1 cellular context compared by ENCODE assay signal in the genomic region with DNA sequence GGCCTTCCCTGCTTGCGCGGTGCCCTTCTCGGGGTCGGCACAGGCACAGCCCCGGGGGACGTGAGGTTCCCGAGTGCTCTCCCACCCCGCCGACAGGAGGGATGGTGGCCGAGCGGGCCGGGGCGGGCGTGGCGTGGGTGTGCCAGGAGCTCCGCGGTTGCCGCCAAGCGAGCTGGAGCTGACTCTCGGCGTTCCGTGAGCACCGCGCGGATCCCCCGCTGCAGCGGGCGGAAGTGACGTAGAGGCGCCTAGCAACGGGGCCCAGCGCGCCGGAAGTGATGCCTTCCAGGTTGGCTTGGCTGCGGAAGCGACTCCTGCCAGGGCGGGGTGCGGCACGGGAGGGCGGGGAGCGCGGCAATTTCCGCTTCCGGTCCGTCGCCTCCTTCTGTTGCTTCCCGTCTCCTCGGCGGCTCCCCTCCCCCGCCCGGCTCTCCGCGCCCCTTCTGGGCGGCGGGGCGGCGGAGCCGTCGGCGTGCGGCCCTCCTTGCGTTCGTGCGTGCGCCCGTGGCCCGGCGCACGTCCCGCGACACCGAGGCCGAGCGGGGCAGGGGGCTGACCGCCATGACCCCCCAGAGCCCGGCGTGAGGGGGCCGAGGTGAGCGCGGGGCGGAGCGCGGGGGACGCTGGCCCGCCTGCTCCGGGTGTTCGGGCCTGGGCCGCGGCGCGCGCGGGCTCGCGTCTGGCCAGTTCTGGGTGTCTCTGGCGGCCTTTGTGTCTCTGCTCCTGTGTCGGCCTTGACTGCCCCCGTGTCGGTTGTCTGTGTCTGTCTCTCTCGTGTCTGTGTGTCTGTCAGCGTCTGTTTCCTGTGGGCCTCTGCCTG.
A peak's percentile ranks its signal among the peaks of the same experiment; 100 is the strongest.
TF ChIP-seq lines count a peak whose summit lies in the region.

A gene (plus strand): TSS at position 386 of the 820 bp plus-strand sequence. CDS start 3,402 bp downstream, outside the sequence.

TF ChIP-seq in HepG2, 621 proteins besides CTCF, POLR2A, EP300 and RAD21 (continued from another document and continues in another):
- TF ChIP-seq, protein P1, sequence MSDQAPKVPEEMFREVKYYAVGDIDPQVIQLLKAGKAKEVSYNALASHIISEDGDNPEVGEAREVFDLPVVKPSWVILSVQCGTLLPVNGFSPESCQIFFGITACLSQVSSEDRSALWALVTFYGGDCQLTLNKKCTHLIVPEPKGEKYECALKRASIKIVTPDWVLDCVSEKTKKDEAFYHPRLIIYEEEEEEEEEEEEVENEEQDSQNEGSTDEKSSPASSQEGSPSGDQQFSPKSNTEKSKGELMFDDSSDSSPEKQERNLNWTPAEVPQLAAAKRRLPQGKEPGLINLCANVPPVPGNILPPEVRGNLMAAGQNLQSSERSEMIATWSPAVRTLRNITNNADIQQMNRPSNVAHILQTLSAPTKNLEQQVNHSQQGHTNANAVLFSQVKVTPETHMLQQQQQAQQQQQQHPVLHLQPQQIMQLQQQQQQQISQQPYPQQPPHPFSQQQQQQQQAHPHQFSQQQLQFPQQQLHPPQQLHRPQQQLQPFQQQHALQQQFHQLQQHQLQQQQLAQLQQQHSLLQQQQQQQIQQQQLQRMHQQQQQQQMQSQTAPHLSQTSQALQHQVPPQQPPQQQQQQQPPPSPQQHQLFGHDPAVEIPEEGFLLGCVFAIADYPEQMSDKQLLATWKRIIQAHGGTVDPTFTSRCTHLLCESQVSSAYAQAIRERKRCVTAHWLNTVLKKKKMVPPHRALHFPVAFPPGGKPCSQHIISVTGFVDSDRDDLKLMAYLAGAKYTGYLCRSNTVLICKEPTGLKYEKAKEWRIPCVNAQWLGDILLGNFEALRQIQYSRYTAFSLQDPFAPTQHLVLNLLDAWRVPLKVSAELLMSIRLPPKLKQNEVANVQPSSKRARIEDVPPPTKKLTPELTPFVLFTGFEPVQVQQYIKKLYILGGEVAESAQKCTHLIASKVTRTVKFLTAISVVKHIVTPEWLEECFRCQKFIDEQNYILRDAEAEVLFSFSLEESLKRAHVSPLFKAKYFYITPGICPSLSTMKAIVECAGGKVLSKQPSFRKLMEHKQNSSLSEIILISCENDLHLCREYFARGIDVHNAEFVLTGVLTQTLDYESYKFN (CRISPR knock-in tag; conservative IDR thresholded peaks at IDR 0.05) = peak; percentile 53; the same call in 1 of the 2 replicates
- TF ChIP-seq PCBP1 (IDR thresholded peaks at IDR 0.05; ENCODE audit: borderline replicate concordance, low read depth, low read length) (no peak), KMT2B (CRISPR knock-in tag; IDR thresholded peaks at IDR 0.05) (peak; percentile 63; the same call in 1 of the 2 replicates), MATR3 (CRISPR knock-in tag; IDR thresholded peaks at IDR 0.05) (no peak), NR2C2 (CRISPR knock-in tag; IDR thresholded peaks at IDR 0.05; ENCODE audit: borderline replicate concordance) (peak; percentile 96), PHF20 (CRISPR knock-in tag; IDR thresholded peaks at IDR 0.05) (peak; percentile 94), BRD4 (CRISPR knock-in tag; IDR thresholded peaks at IDR 0.05) (peak; percentile 58; the same call in 1 of the 2 replicates), ZNF329 (CRISPR knock-in tag; IDR thresholded peaks at IDR 0.05; ENCODE audit: low read depth) (no peak), CREM (IDR thresholded peaks at IDR 0.05) (peak; percentile 92), CREM (CRISPR knock-in tag; IDR thresholded peaks at IDR 0.05) (peak; percentile 60; the same call in 1 of the 2 replicates), ZNF558 (CRISPR knock-in tag; IDR thresholded peaks at IDR 0.05; ENCODE audit: borderline replicate concordance) (peak; percentile 38; the same call in 1 of the 2 replicates), RCOR2 (CRISPR knock-in tag; IDR thresholded peaks at IDR 0.05) (no peak), MIER3 (CRISPR knock-in tag; IDR thresholded peaks at IDR 0.05; ENCODE audit: borderline replicate concordance) (peak; percentile 46; the same call in 1 of the 2 replicates), SMYD3 (CRISPR knock-in tag; IDR thresholded peaks at IDR 0.05) (no peak), MXD4 (CRISPR knock-in tag; IDR thresholded peaks at IDR 0.05) (peak; percentile 72; the same call in 1 of the 2 replicates), KLF16 (CRISPR knock-in tag; IDR thresholded peaks at IDR 0.05) (peak in 1 of 2 experiments; percentile 65; a peak in 1 of 4 replicates), ZNF331 (CRISPR knock-in tag; IDR thresholded peaks at IDR 0.05) (peak; percentile 63), BCL6 (CRISPR knock-in tag; IDR thresholded peaks at IDR 0.05) (no peak), ZNF674 (CRISPR knock-in tag; IDR thresholded peaks at IDR 0.05; ENCODE audit: low read depth) (no peak), ZNF788 (CRISPR knock-in tag; IDR thresholded peaks at IDR 0.05; ENCODE audit: borderline replicate concordance) (no peak; the same call in 1 of the 2 replicates), AGO1 (IDR thresholded peaks at IDR 0.05; ENCODE audit: low read depth, low read length, poor library complexity, severe bottlenecking) (peak; percentile 98), SAP130 (CRISPR knock-in tag; IDR thresholded peaks at IDR 0.05; ENCODE audit: low read depth) (peak; percentile 94), ARNT2 (CRISPR knock-in tag; IDR thresholded peaks at IDR 0.05; ENCODE audit: low read depth) (0 out of 2 replicates have a peak, but pooled peaks have one; percentile 35), PHF8 (CRISPR knock-in tag; IDR thresholded peaks at IDR 0.05) (peak; percentile 72), PITX1 (CRISPR knock-in tag; IDR thresholded peaks at IDR 0.05) (peak; percentile 31; the same call in 1 of the 2 replicates), ZSCAN30 (CRISPR knock-in tag; IDR thresholded peaks at IDR 0.05) (no peak), RARA (CRISPR knock-in tag; IDR thresholded peaks at IDR 0.05) (peak; percentile 4; the same call in 1 of the 2 replicates), KLF13 (CRISPR knock-in tag; IDR thresholded peaks at IDR 0.05) (no peak), HMG20B (CRISPR knock-in tag; conservative IDR thresholded peaks at IDR 0.05) (no peak), ETV6 (CRISPR knock-in tag; conservative IDR thresholded peaks at IDR 0.05) (peak; percentile 76), STAG1 (CRISPR knock-in tag; IDR thresholded peaks at IDR 0.05) (no peak), ZNF441 (CRISPR knock-in tag; IDR thresholded peaks at IDR 0.05; ENCODE audit: borderline replicate concordance) (no peak), TAF15 (IDR thresholded peaks at IDR 0.05; ENCODE audit: low read depth, low read length, poor library complexity, severe bottlenecking) (peak; percentile 28), ISL2 (CRISPR knock-in tag; IDR thresholded peaks at IDR 0.05) (0 out of 2 replicates have a peak, but pooled peaks have one; percentile 33)
- TF ChIP-seq, protein P2, sequence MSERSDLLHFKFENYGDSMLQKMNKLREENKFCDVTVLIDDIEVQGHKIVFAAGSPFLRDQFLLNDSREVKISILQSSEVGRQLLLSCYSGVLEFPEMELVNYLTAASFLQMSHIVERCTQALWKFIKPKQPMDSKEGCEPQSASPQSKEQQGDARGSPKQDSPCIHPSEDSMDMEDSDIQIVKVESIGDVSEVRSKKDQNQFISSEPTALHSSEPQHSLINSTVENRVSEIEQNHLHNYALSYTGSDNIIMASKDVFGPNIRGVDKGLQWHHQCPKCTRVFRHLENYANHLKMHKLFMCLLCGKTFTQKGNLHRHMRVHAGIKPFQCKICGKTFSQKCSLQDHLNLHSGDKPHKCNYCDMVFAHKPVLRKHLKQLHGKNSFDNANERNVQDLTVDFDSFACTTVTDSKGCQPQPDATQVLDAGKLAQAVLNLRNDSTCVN (CRISPR knock-in tag; IDR thresholded peaks at IDR 0.05; ENCODE audit: borderline replicate concordance) = 0 out of 2 replicates have a peak, but pooled peaks have one; percentile 54
- TF ChIP-seq, protein P3, sequence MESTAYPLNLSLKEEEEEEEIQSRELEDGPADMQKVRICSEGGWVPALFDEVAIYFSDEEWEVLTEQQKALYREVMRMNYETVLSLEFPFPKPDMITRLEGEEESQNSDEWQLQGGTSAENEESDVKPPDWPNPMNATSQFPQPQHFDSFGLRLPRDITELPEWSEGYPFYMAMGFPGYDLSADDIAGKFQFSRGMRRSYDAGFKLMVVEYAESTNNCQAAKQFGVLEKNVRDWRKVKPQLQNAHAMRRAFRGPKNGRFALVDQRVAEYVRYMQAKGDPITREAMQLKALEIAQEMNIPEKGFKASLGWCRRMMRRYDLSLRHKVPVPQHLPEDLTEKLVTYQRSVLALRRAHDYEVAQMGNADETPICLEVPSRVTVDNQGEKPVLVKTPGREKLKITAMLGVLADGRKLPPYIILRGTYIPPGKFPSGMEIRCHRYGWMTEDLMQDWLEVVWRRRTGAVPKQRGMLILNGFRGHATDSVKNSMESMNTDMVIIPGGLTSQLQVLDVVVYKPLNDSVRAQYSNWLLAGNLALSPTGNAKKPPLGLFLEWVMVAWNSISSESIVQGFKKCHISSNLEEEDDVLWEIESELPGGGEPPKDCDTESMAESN (CRISPR knock-in tag; conservative IDR thresholded peaks at IDR 0.05) = no peak
- TF ChIP-seq, protein P4, sequence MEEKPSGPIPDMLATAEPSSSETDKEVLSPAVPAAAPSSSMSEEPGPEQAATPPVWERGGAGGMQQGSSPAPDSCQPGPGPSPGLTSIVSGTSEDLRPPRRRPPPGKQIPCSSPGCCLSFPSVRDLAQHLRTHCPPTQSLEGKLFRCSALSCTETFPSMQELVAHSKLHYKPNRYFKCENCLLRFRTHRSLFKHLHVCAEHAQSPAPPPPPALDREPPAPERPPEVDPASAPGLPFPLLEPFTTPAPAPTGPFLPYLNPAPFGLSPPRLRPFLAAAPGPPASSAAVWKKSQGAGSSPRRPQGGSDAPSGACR (CRISPR knock-in tag; IDR thresholded peaks at IDR 0.05) = peak; percentile 54; the same call in 1 of the 2 replicates
- TF ChIP-seq, protein P5, sequence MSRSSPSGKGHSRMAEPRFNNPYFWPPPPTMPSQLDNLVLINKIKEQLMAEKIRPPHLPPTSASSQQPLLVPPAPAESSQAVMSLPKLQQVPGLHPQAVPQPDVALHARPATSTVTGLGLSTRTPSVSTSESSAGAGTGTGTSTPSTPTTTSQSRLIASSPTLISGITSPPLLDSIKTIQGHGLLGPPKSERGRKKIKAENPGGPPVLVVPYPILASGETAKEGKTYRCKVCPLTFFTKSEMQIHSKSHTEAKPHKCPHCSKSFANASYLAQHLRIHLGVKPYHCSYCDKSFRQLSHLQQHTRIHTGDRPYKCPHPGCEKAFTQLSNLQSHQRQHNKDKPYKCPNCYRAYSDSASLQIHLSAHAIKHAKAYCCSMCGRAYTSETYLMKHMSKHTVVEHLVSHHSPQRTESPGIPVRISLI (CRISPR knock-in tag; IDR thresholded peaks at IDR 0.05; ENCODE audit: borderline replicate concordance) = peak; percentile 14; the same call in 1 of the 2 replicates
- TF ChIP-seq, protein P6, sequence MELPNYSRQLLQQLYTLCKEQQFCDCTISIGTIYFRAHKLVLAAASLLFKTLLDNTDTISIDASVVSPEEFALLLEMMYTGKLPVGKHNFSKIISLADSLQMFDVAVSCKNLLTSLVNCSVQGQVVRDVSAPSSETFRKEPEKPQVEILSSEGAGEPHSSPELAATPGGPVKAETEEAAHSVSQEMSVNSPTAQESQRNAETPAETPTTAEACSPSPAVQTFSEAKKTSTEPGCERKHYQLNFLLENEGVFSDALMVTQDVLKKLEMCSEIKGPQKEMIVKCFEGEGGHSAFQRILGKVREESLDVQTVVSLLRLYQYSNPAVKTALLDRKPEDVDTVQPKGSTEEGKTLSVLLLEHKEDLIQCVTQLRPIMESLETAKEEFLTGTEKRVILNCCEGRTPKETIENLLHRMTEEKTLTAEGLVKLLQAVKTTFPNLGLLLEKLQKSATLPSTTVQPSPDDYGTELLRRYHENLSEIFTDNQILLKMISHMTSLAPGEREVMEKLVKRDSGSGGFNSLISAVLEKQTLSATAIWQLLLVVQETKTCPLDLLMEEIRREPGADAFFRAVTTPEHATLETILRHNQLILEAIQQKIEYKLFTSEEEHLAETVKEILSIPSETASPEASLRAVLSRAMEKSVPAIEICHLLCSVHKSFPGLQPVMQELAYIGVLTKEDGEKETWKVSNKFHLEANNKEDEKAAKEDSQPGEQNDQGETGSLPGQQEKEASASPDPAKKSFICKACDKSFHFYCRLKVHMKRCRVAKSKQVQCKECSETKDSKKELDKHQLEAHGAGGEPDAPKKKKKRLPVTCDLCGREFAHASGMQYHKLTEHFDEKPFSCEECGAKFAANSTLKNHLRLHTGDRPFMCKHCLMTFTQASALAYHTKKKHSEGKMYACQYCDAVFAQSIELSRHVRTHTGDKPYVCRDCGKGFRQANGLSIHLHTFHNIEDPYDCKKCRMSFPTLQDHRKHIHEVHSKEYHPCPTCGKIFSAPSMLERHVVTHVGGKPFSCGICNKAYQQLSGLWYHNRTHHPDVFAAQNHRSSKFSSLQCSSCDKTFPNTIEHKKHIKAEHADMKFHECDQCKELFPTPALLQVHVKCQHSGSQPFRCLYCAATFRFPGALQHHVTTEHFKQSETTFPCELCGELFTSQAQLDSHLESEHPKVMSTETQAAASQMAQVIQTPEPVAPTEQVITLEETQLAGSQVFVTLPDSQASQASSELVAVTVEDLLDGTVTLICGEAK (IDR thresholded peaks at IDR 0.05) = peak; percentile 91
- TF ChIP-seq, protein P6 (CRISPR knock-in tag; IDR thresholded peaks at IDR 0.05) = peak; percentile 26; the same call in 1 of the 2 replicates
